ENCODE assay signal across 1 cellular context in the genomic region with DNA sequence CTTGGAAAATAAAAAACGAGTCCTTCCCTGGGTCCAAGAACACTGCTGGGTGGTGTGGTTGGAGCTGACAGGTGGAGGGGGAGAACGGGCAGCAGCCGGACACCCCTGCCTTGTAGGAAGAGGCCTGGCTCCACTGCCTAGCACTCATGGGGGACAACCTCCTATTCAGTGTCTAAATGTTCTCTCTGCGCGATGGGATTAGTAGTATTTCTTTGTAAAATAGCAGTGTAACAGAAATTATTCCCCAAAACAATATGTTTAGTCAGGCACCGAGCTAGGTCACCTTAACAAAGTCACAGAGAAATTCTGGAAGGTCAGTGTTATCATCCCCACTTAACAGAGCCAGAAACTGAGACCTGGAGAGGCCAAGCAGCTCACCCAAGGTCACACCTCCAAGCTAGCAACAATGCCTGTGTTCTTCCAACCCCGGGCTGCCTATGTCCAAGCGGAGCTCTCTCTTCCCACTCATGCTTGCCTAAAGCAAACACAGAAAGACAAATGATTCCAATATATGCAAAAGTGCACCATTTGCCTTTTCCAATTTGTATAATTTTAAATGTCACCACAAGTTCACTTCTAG.
TF ChIP-seq lines count a peak whose summit lies in the region.

No MANE protein-coding gene starts in this region.

TF ChIP-seq in K562, 482 proteins besides CTCF, POLR2A, EP300 and RAD21:
- TF ChIP-seq TOE1 (IDR thresholded peaks at IDR 0.05; ENCODE audit: borderline replicate concordance): no peak
- TF ChIP-seq TOE1 (CRISPR knock-in tag; IDR thresholded peaks at IDR 0.05; ENCODE audit: borderline replicate concordance, low read depth): no peak
- no peak for TF ChIP-seq NFIX (CRISPR knock-in tag; IDR thresholded peaks at IDR 0.05; ENCODE audit: low read depth)
- no peak for TF ChIP-seq TEAD4 (IDR thresholded peaks at IDR 0.05; ENCODE audit: low read length)
- TF ChIP-seq TEAD4 (CRISPR knock-in tag; IDR thresholded peaks at IDR 0.05; ENCODE audit: borderline replicate concordance): no peak
- no peak for TF ChIP-seq IRF2 (CRISPR knock-in tag; IDR thresholded peaks at IDR 0.05)
- TF ChIP-seq RBM25 (IDR thresholded peaks at IDR 0.05; ENCODE audit: low read depth, low read length, severe bottlenecking): peak; percentile 45
- no peak for TF ChIP-seq ZNF444 (CRISPR knock-in tag; IDR thresholded peaks at IDR 0.05)
